12 cellular contexts compared by ENCODE assay signal in the genomic region with DNA sequence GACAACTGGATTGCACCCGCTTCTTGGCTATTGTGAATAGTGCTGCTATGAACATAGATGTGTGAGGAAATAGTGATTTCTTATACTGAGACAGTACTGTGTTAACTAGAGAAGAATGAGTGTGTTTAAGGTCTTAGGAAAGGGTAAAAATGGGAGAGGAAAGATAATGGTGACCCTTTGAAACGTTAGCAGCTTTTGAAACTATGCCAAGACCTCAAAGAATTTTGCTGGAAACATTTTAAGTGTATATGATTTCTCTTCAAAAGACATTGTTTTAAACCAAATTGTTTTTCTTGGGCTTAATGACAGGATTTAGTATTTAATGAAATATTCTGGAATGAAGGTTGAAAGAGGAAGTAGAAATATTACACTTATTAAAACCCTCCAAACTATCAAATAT.
"Had no signal": no experiment of that assay in that cellular context is flagged by ENCODE, and none has a peak within 500 bp of the region (broad histone marks: within the 10 kb centered on the region; RNA-seq: fewer than 3 reads in every experiment).

No MANE protein-coding gene starts in this region.

- H3K4me1 Mint-ChIP-seq: nephron progenitor cell had no signal

- H3K27me3 ChIP-seq: ascending aorta, left lung, stomach, vagina had no signal

- DNase-seq: activated CD4-positive, alpha-beta T cell treated with anti-CD3 and anti-CD28 coated beads, Interleukin-2, amount 50 U/mL, for 4 hours; activated naive CD4-positive, alpha-beta T cell treated with Interleukin-2 at 50 U/mL for 16 hours; left lung; nephron progenitor cell; retina; stomach; SW 1271 had no signal

- H3K9me3 Mint-ChIP-seq: dendritic cell treated with granulocyte-macrophage colony-stimulating factor and Interleukin-4, amounts not matched to agents 40 ng/mL and 50 ng/mL, for 4 days; nephron progenitor cell had no signal

- ATAC-seq: left lung had no signal

- FAIRE-seq: frontal cortex had no signal

- H3K4me3 ChIP-seq: ascending aorta, left lung, stomach, vagina had no signal

- H3K27ac ChIP-seq: ascending aorta, left lung, stomach, vagina, VCaP had no signal

- H3K4me1 ChIP-seq: ascending aorta, left lung had no signal

- H3K4me3 Mint-ChIP-seq: dendritic cell treated with granulocyte-macrophage colony-stimulating factor and Interleukin-4, amounts not matched to agents 40 ng/mL and 50 ng/mL, for 4 days; nephron progenitor cell had no signal

- H3K27ac Mint-ChIP-seq: dendritic cell treated with granulocyte-macrophage colony-stimulating factor and Interleukin-4, amounts not matched to agents 40 ng/mL and 50 ng/mL, for 4 days; nephron progenitor cell had no signal

- H3K36me3 ChIP-seq: ascending aorta, left lung, stomach, vagina had no signal

- H3K9me3 ChIP-seq: ascending aorta, left lung, stomach, vagina had no signal
